Comparison of ENCODE assay signal across 24 cellular contexts in the genomic region with DNA sequence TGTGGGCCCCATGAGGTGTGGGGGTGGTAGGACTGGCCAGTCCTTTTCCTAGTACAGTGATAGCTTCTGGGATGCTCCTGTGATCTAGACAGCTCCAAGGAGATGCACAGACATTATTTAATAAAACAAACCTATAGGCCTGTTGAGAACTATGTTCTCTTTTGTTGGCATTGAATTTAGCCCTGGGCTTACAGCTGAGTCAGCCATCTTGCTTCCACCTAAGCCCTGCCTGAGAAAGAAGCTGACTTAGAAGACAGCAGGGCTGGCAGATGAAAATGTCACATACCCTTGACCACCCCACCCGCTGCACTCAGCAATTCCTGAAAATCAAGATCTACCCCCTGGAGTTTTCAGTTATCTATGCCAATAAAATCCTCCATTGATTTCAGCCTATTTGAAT.
"Had no signal": no experiment of that assay in that cellular context is flagged by ENCODE, and none has a peak within 500 bp of the region (broad histone marks: within the 10 kb centered on the region; RNA-seq: fewer than 3 reads in every experiment).

No MANE protein-coding gene starts in this region.

- DNase-seq: hypothalamus; immature natural killer cell; left ventricle myocardium inferior; midbrain; mucosa of descending colon; naive thymus-derived CD4-positive, alpha-beta T cell; nucleus accumbens; pancreas; posterior cingulate gyrus; retina; right cardiac atrium; sigmoid colon; small intestine; spleen; stimulated activated CD4-positive, alpha-beta T cell treated with anti-CD3 and anti-CD28 coated beads, Interleukin-4, amount 100 ng/mL, for 24 hours; stimulated activated naive CD4-positive, alpha-beta T cell; tibial artery; uterus had no signal

- H3K9me3 ChIP-seq: left ventricle myocardium inferior, mucosa of descending colon, pancreas, prostate gland, sigmoid colon, suprapubic skin, thoracic aorta, tibial artery, uterus had no signal

- H3K36me3 ChIP-seq: left ventricle myocardium inferior, pancreas, prostate gland, sigmoid colon, spleen, suprapubic skin, thoracic aorta, tibial artery, uterus had no signal

- H3K4me1 ChIP-seq: left ventricle myocardium inferior, pancreas, prostate gland, sigmoid colon, spleen, suprapubic skin, tibial artery, uterus had no signal

- H3K27me3 ChIP-seq: pancreas, sigmoid colon, suprapubic skin, tibial artery, uterus had no signal

- FAIRE-seq: islet of Langerhans, pancreas, small intestine had no signal

- H3K27ac ChIP-seq: left ventricle myocardium inferior, pancreas, prostate gland, sigmoid colon, spleen, suprapubic skin, thoracic aorta, tibial artery, uterus had no signal

- H3K4me3 ChIP-seq: left ventricle myocardium inferior, mucosa of descending colon, pancreas, prostate gland, sigmoid colon, spleen, suprapubic skin, thoracic aorta, tibial artery, uterus had no signal

- ATAC-seq: mucosa of descending colon; naive thymus-derived CD4-positive, alpha-beta T cell; natural killer cell treated with Interleukin-12 subunit alpha and Interleukin-12 subunit beta and Interleukin-15 and Interleukin-18, amount 100 ng/mL, for 72 hours; pancreas; right cardiac atrium; stimulated activated effector memory CD8-positive, alpha-beta T cell treated with anti-CD3 and anti-CD28 coated beads, Interleukin-12 subunit alpha, Interleukin-12 subunit beta, amount 100 ng/mL, for 72 hours had no signal
